ENCODE assay signal across 8 cellular contexts in genomic region chrX:49269768-49270248, GRCh38. TPM values are rescaled to one million over a fixed set of nuclear protein-coding genes. Genes with fewer than 3 reads are reported as not detected.
DNase-seq lines count a peak whose midpoint lies in the region; ATAC-seq and TF ChIP-seq lines count a peak whose summit lies in the region.

A gene with protein sequence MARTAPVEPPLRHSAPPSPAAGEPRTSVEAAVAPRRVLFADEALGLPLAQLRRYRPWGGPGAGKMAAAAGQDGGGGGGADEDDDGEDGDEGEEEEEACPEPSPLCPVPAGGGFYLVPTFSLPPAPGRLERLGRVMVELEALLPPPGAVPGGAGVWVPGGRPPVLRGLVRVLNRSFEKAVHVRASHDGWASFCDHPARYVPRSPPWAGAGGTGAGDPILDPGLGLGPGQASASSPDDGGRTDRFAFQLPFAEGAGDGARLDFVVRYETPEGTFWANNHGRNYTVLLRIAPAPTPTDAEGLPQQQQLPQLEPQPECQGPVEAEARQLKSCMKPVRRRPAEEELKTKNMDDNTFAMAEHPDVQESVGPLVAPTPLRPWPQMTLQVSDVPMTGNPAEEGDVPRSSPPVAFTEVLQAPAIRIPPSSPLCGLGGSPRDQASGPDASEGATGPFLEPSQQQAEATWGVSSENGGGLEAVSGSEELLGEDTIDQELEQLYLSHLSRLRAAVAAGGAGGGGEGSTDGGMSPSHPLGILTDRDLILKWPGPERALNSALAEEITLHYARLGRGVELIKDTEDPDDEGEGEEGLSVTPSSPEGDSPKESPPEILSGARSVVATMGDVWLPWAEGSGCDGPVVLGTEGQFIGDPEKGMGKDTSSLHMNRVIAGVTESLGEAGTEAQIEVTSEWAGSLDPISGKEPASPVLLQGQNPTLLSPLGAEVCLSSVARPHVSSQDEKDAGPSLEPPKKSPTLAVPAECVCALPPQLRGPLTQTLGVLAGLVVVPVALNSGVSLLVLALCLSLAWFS (plus strand): TSS chrX:49269793. CDS start chrX:49269870, 77 bp downstream.

- H3K4me3 ChIP-seq in iPS DF 6.9 (ENCODE audit: low read length) (peak within 1 kb of the TSS; percentile 93), spleen (peak within 1 kb of the TSS; percentile 36 to 84 (median 52))

- peaks cover 15% of the 10 kb centered on the region in 2 donors for H3K36me3 Mint-ChIP-seq in activated naive CD4-positive, alpha-beta T cell treated with anti-CD3 and anti-CD28 coated beads, Interleukin-2, amount 50 U/mL, for 72 hours

- no peaks in the 10 kb centered on the region for H3K36me3 ChIP-seq in iPS DF 6.9 (ENCODE audit: control insufficient read depth, insufficient read depth, low read length)
- H3K36me3 ChIP-seq in spleen = no peaks in the 10 kb centered on the region

- TF ChIP-seq CTCF in spleen (IDR thresholded peaks at IDR 0.05 in 8 of 11, conservative IDR thresholded peaks at IDR 0.05 in 3 of 11) = no peak

- ATAC-seq in GM19043 (IDR thresholded peaks at IDR 0.05; ENCODE audit: low read depth, unreplicated experiment) (peak; percentile 13), HG03139 (IDR thresholded peaks at IDR 0.05; ENCODE audit: unreplicated experiment) (peak; percentile 6)
- peak; percentile 2 for ATAC-seq in activated naive CD4-positive, alpha-beta T cell treated with anti-CD3 and anti-CD28 coated beads, Interleukin-2, amount 50 U/mL, for 72 hours

- WGBS in iPS DF 6.9 (ENCODE audit: insufficient coverage, insufficient read length) = no CpG with 5 or more reads among the region's 70 CpGs
- 0 to 64% (median 1%) methylated on average over 18 to 70 of the region's 70 CpGs for whole genome bisulfite sequencing in spleen, 5 donors

- peak within 1 kb of the TSS; percentile 99 to 100 for H3K27ac Mint-ChIP-seq in activated naive CD4-positive, alpha-beta T cell treated with anti-CD3 and anti-CD28 coated beads, Interleukin-2, amount 50 U/mL, for 72 hours

- H3K27me3 ChIP-seq in iPS DF 6.9 (ENCODE audit: control insufficient read depth, insufficient read depth, low read length) = no peaks in the 10 kb centered on the region
- H3K27me3 ChIP-seq in spleen (replicated peaks in 1 of 7) = no peaks in the 10 kb centered on the region

- intact Hi-C loops in spleen (cut with DNase I; ENCODE audit: low total_unique reads) = no loop called here

- H3K4me1 ChIP-seq in iPS DF 6.9 (ENCODE audit: control insufficient read depth, insufficient read depth, low read length) = peaks cover 2% of the 10 kb centered on the region; the same call in 1 of the 2 replicates
- peaks cover 9 to 52% (median 41%) of the 10 kb centered on the region in 6 donors for H3K4me1 ChIP-seq in spleen

- DNase-seq in A172 (ENCODE audit: low spot score) = no peak
- DNase-seq in activated naive CD4-positive, alpha-beta T cell treated with anti-CD3 and anti-CD28 coated beads, Interleukin-2, amount 50 U/mL, for 72 hours (ENCODE audit: low spot score in 2 of 2) = no peak
- DNase-seq in iPS DF 6.9 (ENCODE audit: low read depth, low spot score) = no peak
- DNase-seq in spleen = no peak
- DNase-seq in NCI-H748 (lab: John Stamatoyannopoulos, UW; ENCODE audit: unreplicated experiment) = no peak
- no peak for DNase-seq in NCI-H2227 treated with DMSO at 0.1 percent for 48 hours (lab: John Stamatoyannopoulos, UW)

- H3K27ac ChIP-seq in iPS DF 6.9 (ENCODE audit: low read length) (no peak within 1 kb of the TSS), spleen (peak within 1 kb of the TSS; percentile 62 to 98 (median 92))

- H3K9me3 Mint-ChIP-seq in activated naive CD4-positive, alpha-beta T cell treated with anti-CD3 and anti-CD28 coated beads, Interleukin-2, amount 50 U/mL, for 72 hours = no peaks in the 10 kb centered on the region

- H3K9me3 ChIP-seq in iPS DF 6.9 (ENCODE audit: control insufficient read depth, insufficient read depth, low read length) (no peaks in the 10 kb centered on the region), spleen (no peaks in the 10 kb centered on the region)

- peak in 1 of 3 donors; percentile 29 for TF ChIP-seq POLR2A in spleen (IDR thresholded peaks at IDR 0.05)

RNA-seq across cellular contexts. Expression of the gene that starts here (rescaled TPM):
- total RNA-seq in A172 (2014; rRNA removed; shearing (Covaris generic)) = 8.0 and 11.1 TPM in 2 replicates
- 1 to 10 TPM; 4.2 to 5.3 TPM for total RNA-seq in activated naive CD4-positive, alpha-beta T cell treated with anti-CD3 and anti-CD28 coated beads, Interleukin-2, amount 50 U/mL, for 72 hours
- 1 to 10 TPM; 5.1 to 8.9 (median 6.3) TPM for total RNA-seq in spleen
- polyA plus RNA-seq in spleen = 1 to 10 TPM; 2.2 to 3.8 (median 3.0) TPM
